37 cellular contexts compared by ENCODE assay signal in the genomic region with DNA sequence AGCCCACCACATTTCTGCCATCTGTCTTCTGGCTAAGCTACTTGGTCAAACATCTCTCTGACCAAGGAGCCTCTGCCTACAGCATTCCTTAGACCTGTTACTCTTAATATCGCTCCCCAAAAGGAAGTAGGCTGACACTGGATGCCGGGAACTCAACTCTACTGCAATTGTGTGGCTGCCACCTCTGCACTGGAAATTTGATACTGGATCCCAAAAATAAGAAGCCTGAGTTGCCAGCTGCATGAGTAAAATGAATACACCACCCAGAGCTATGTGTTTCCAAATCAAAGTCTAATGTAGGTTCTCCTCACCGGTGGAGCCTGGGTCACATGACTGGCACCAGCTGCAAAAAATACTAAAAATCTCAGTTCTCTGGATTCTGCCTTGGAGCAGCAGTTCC. TPM values are rescaled to one million over a fixed set of nuclear protein-coding genes. Genes with fewer than 3 reads are reported as not detected.
"Had no signal": no experiment of that assay in that cellular context is flagged by ENCODE, and none has a peak within 500 bp of the region (broad histone marks: within the 10 kb centered on the region; RNA-seq: fewer than 3 reads in every experiment).

No MANE protein-coding gene starts in this region.

- H3K27me3 ChIP-seq: gastroesophageal sphincter, hepatocyte, sigmoid colon, testis had no signal

- H3K4me3 ChIP-seq: gastroesophageal sphincter, heart left ventricle, hepatocyte, left lung, prostate gland, sigmoid colon, skin epidermis, spleen, testis, tibial artery had no signal

- H3K27ac Mint-ChIP-seq: dendritic cell treated with granulocyte-macrophage colony-stimulating factor and Interleukin-4, amounts not matched to agents 40 ng/mL and 50 ng/mL, for 4 days; endodermal cell; natural killer cell; stimulated activated memory B cell treated with anti-CD40 and anti-IgM and Interleukin-4, amounts not matched to agents 10 μg/mL and 1 μg/mL and 100 μg/mL, for 72 hours; type B pancreatic cell had no signal

- H3K36me3 Mint-ChIP-seq: natural killer cell; stimulated activated memory B cell treated with anti-CD40 and anti-IgM and Interleukin-4, amounts not matched to agents 10 μg/mL and 1 μg/mL and 100 μg/mL, for 72 hours; type B pancreatic cell had no signal

- ATAC-seq: esophagus mucosa; gastroesophageal sphincter; heart left ventricle; left cardiac atrium; left lung; natural killer cell; right cardiac atrium; stimulated activated naive CD8-positive, alpha-beta T cell treated with anti-CD3 and anti-CD28 coated beads, Interleukin-15, Interleukin-2, amounts not matched to agents 100 U/mL and 50 U/mL, for 24 hours had no signal

- H3K79me2 ChIP-seq: hepatocyte had no signal

- H3K36me3 ChIP-seq: gastroesophageal sphincter, heart left ventricle, left lung, neutrophil, prostate gland, sigmoid colon, spleen, tibial artery had no signal

- FAIRE-seq: colon, islet of Langerhans had no signal

- H2AFZ ChIP-seq: hepatocyte had no signal

- H3K4me2 ChIP-seq: hepatocyte had no signal

- H3K4me1 ChIP-seq: left lung, prostate gland, tibial artery had no signal

- DNase-seq: effector CD8-positive, alpha-beta T cell; endodermal cell; foreskin fibroblast; heart left ventricle; left cardiac atrium; left lung; mesenchymal stem cell; midbrain; natural killer cell; right cardiac atrium; sigmoid colon; spleen; stimulated activated CD4-positive, alpha-beta T cell treated with anti-CD3 and anti-CD28 coated beads, Interleukin-4, amount 100 ng/mL, for 4 hours; stimulated activated naive CD8-positive, alpha-beta T cell treated with anti-CD3 and anti-CD28 coated beads, Interleukin-15, Interleukin-2, amounts not matched to agents 100 U/mL and 50 U/mL, for 24 hours; substantia nigra; testis; tibial artery had no signal

- H3K27ac ChIP-seq: epithelial cell of prostate, gastroesophageal sphincter, heart left ventricle, hepatocyte, left lung, neutrophil, prostate gland, sigmoid colon, skin epidermis, spleen, testis, tibial artery had no signal

- H3K9me3 ChIP-seq: gastroesophageal sphincter, heart left ventricle, left lung, neutrophil, prostate gland, sigmoid colon, spleen, testis, tibial artery had no signal

- H3K9me3 Mint-ChIP-seq: dendritic cell treated with granulocyte-macrophage colony-stimulating factor and Interleukin-4, amounts not matched to agents 40 ng/mL and 50 ng/mL, for 4 days; endodermal cell; natural killer cell; stimulated activated memory B cell treated with anti-CD40 and anti-IgM and Interleukin-4, amounts not matched to agents 10 μg/mL and 1 μg/mL and 100 μg/mL, for 72 hours had no signal

RNA-seq across cellular contexts. Expression of a gene that starts 36.9 kb away (rescaled TPM):
- total RNA-seq: osteoblast had no signal

RNA-seq across cellular contexts. Expression of a gene that starts 40.1 kb away (rescaled TPM):
- total RNA-seq: endodermal cell, esophagus mucosa, gastroesophageal sphincter, heart left ventricle, kidney epithelial cell, left cardiac atrium, left lung, lower leg skin, lung microvascular endothelial cell, natural killer cell, osteoblast, prostate gland, renal cortical epithelial cell, right cardiac atrium, sigmoid colon, testis, urinary bladder had no signal
- polyA plus RNA-seq: heart left ventricle, neural cell, right cardiac atrium, urinary bladder had no signal

RNA-seq across cellular contexts. Expression of a gene that starts 50.8 kb away (rescaled TPM):
- total RNA-seq: esophagus mucosa, kidney epithelial cell, lower leg skin, lung microvascular endothelial cell, mucosa of gallbladder, natural killer cell, osteoblast, renal cortical epithelial cell had no signal
- polyA plus RNA-seq: neural cell, spleen had no signal
